8 cellular contexts compared by ENCODE assay signal in genomic region chr4:145881991-145882390, GRCh38. TPM values are rescaled to one million over a fixed set of nuclear protein-coding genes. Genes with fewer than 3 reads are reported as not detected.
DNase-seq lines count a peak whose midpoint lies in the region; ATAC-seq and TF ChIP-seq lines count a peak whose summit lies in the region.

No MANE protein-coding gene starts in this region.

- BruUV-seq in Calu3 (replicated peaks; lab: Mats Ljungman, UMichigan) = no TSS peak

- no peak overlapping the region for H3K4me2 ChIP-seq in hepatocyte

- H2AFZ ChIP-seq in hepatocyte = no peak overlapping the region

- no peaks in the 10 kb centered on the region for H3K4me1 Mint-ChIP-seq in Calu3 (ENCODE audit: low read depth, unreplicated experiment)

- H3K9me3 ChIP-seq in hepatocyte (ENCODE audit: low read depth) = no peaks in the 10 kb centered on the region

- ATAC-seq in GM21825 (IDR thresholded peaks at IDR 0.05; ENCODE audit: unreplicated experiment) = peak; percentile 76

- peak overlapping the region; percentile 50 for H3K27ac ChIP-seq in hepatocyte

- peak; percentile 49 for DNase-seq in Calu3
- peak; percentile 18 for DNase-seq in NCI-H2081 treated with DMSO at 0.1 percent for 48 hours (lab: John Stamatoyannopoulos, UW)
- peak; percentile 61 for DNase-seq in hepatocyte (ENCODE audit: low spot score)
- DNase-seq in COLO829 (ENCODE audit: low spot score) = no peak
- DNase-seq in NCI-H748 (lab: John Stamatoyannopoulos, UW; ENCODE audit: unreplicated experiment) = no peak
- DNase-seq in AG08396 (ENCODE audit: low spot score) = no peak
- no peak for DNase-seq in stimulated activated naive CD4-positive, alpha-beta T cell (lab: John Stamatoyannopoulos, UW)

- TF ChIP-seq CTCF in Calu3 (IDR thresholded peaks at IDR 0.05; ENCODE audit: unreplicated experiment) = no peak
- no peak for TF ChIP-seq CTCF in hepatocyte (IDR thresholded peaks at IDR 0.05; ENCODE audit: poor library complexity)

- intact Hi-C loops in Calu3 (cut with micrococcal nuclease; ENCODE audit: unreplicated experiment) = no loop called here

- peaks cover 2% of the 10 kb centered on the region for H4K20me1 ChIP-seq in hepatocyte (ENCODE audit: insufficient read depth, poor library complexity, severe bottlenecking)

- 71% methylated on average over 8 of the region's 8 CpGs for WGBS in hepatocyte (ENCODE audit: low lambda C conversion rate, missing lambda C conversion rate)

- H3K4me3 Mint-ChIP-seq in Calu3 (ENCODE audit: low read depth, unreplicated experiment) = no peak overlapping the region

- no peaks in the 10 kb centered on the region for H3K9me2 ChIP-seq in hepatocyte (replicated peaks; ENCODE audit: insufficient read depth)

- H3K79me2 ChIP-seq in hepatocyte = peaks cover 57% of the 10 kb centered on the region

- no peaks in the 10 kb centered on the region for H3K4me1 ChIP-seq in hepatocyte (ENCODE audit: insufficient read depth)

- H3K4me3 ChIP-seq in hepatocyte = no peak overlapping the region

- no peaks in the 10 kb centered on the region for H3K9me3 Mint-ChIP-seq in Calu3 (ENCODE audit: low read depth, unreplicated experiment)

- H3K27me3 Mint-ChIP-seq in Calu3 (ENCODE audit: unreplicated experiment) = no peaks in the 10 kb centered on the region

- no peaks in the 10 kb centered on the region for H3K36me3 ChIP-seq in hepatocyte (replicated peaks; ENCODE audit: insufficient read depth, low read depth)

- H3K36me3 Mint-ChIP-seq in Calu3 (ENCODE audit: insufficient read depth, unreplicated experiment) = no peaks in the 10 kb centered on the region

- CTCF ChIA-PET in Calu3 (lab: Charles Lee) = interaction anchor here (0.6 kb wide), 2 partner anchors 34 to 244 kb away, joined by 3 to 4 read pairs; no protein-coding TSS in a partner anchor

- no peaks in the 10 kb centered on the region for H3K27me3 ChIP-seq in hepatocyte

- H3K27ac Mint-ChIP-seq in Calu3 (ENCODE audit: unreplicated experiment) = no peak overlapping the region

RNA-seq across cellular contexts. Expression of gene ZNF827, which starts 56.6 kb away (rescaled TPM):
- total RNA-seq in Calu3 (2022) (23.8 and 26.2 TPM in 2 replicates), hepatocyte (14.9 and 17.5 TPM in 2 replicates)
- polyA plus RNA-seq in hepatocyte = 7.8 and 12.2 TPM in 2 replicates

Comparison
In these comparisons a context has a peak if more than half of its experiments do, and no peak if none do; other contexts are left out.
1. DNase-seq: peak in Calu3 (single experiment), NCI-H2081 treated with DMSO at 0.1 percent for 48 hours (single experiment) and hepatocyte (single experiment); none in COLO829 (single experiment), NCI-H748 (single experiment), AG08396 (single experiment) and stimulated activated naive CD4-positive, alpha-beta T cell (0 of 6).